8 cellular contexts compared by ENCODE assay signal in genomic region chr10:100338434-100339036, GRCh38. TPM values are rescaled to one million over a fixed set of nuclear protein-coding genes. Genes with fewer than 3 reads are reported as not detected.
DNase-seq lines count a peak whose midpoint lies in the region; ATAC-seq and TF ChIP-seq lines count a peak whose summit lies in the region.

No MANE protein-coding gene starts in this region.

- intact Hi-C loops in vagina (cut with DNase I), result no loop called here

- H3K9me3 Mint-ChIP-seq in glutamatergic neuron (ENCODE audit: unreplicated experiment) (peaks cover 7% of the 10 kb centered on the region), progenitor cell of endocrine pancreas (ENCODE audit: low read depth) (no peaks in the 10 kb centered on the region)

- peaks cover 20% of the 10 kb centered on the region for H3K4me1 Mint-ChIP-seq in glutamatergic neuron (ENCODE audit: low read depth, unreplicated experiment)
- H3K4me1 Mint-ChIP-seq in progenitor cell of endocrine pancreas (ENCODE audit: low read depth), result peaks cover 21% of the 10 kb centered on the region

- TF ChIP-seq CTCF in glutamatergic neuron (IDR thresholded peaks at IDR 0.05; ENCODE audit: partially characterized antibody, unreplicated experiment) (peak; percentile 84), progenitor cell of endocrine pancreas (IDR thresholded peaks at IDR 0.05; ENCODE audit: unreplicated experiment) (peak; percentile 90), vagina (IDR thresholded peaks at IDR 0.05) (peak; percentile 70 to 89 (median 84))

- H3K36me3 Mint-ChIP-seq in glutamatergic neuron (ENCODE audit: unreplicated experiment), result no peaks in the 10 kb centered on the region
- H3K36me3 Mint-ChIP-seq in progenitor cell of endocrine pancreas (ENCODE audit: insufficient read depth), result no peaks in the 10 kb centered on the region

- DNase-seq in NCI-H1417 (lab: John Stamatoyannopoulos, UW) (peak; percentile 32 to 65 (median 38)), NCI-H1417 treated with DMSO at 0.1 percent for 48 hours (lab: John Stamatoyannopoulos, UW) (no peak), KG1 (lab: John Stamatoyannopoulos, UW) (peak; percentile 59), glutamatergic neuron (peak; percentile 86), progenitor cell of endocrine pancreas (ENCODE audit: low spot score, unreplicated experiment) (peak; percentile 66), vagina (ENCODE audit: extremely low spot score in 2 of 2) (no peak)
- DNase-seq in activated gamma-delta T cell treated with anti-CD3 and anti-CD28 coated beads, Interleukin-2, amount 50 U/mL, for 16 hours (ENCODE audit: low read depth), result peak; percentile 70

- no peaks in the 10 kb centered on the region for H3K36me3 ChIP-seq in vagina

- H3K27me3 Mint-ChIP-seq in glutamatergic neuron (ENCODE audit: unreplicated experiment) (peaks cover 8% of the 10 kb centered on the region), progenitor cell of endocrine pancreas (peaks cover 9% of the 10 kb centered on the region)

- H3K4me1 ChIP-seq in vagina, result no peaks in the 10 kb centered on the region

- no peaks in the 10 kb centered on the region for H3K9me3 ChIP-seq in vagina

- H3K4me3 ChIP-seq in vagina, result no peak overlapping the region

- no peaks in the 10 kb centered on the region for H3K27me3 ChIP-seq in vagina

- TF ChIP-seq POLR2A in vagina (IDR thresholded peaks at IDR 0.05), result no peak

- no peak overlapping the region for H3K4me3 Mint-ChIP-seq in glutamatergic neuron (ENCODE audit: unreplicated experiment)
- H3K4me3 Mint-ChIP-seq in progenitor cell of endocrine pancreas (ENCODE audit: low read depth), result no peak overlapping the region

- H3K27ac Mint-ChIP-seq in glutamatergic neuron (ENCODE audit: unreplicated experiment) (no peak overlapping the region), progenitor cell of endocrine pancreas (peak overlapping the region; percentile 71)

- ATAC-seq in SK-N-SH treated with all-trans-retinoic acid at 6 μM for 48 hours, result peak; percentile 83

- no peak overlapping the region for H3K27ac ChIP-seq in vagina

TF ChIP-seq in SK-N-SH treated with all-trans-retinoic acid at 6 μM for 48 hours, 23 proteins besides CTCF, POLR2A, EP300 and RAD21:
- TF ChIP-seq TOX (CRISPR knock-in tag; IDR thresholded peaks at IDR 0.05; ENCODE audit: borderline replicate concordance) (no peak), ZNF8 (CRISPR knock-in tag; IDR thresholded peaks at IDR 0.05) (no peak), OSR1 (CRISPR knock-in tag; IDR thresholded peaks at IDR 0.05) (no peak), GLIS3 (CRISPR knock-in tag; IDR thresholded peaks at IDR 0.05) (no peak), RARB (CRISPR knock-in tag; IDR thresholded peaks at IDR 0.05) (no peak), SNAI2 (CRISPR knock-in tag; IDR thresholded peaks at IDR 0.05) (no peak)

RNA-seq across cellular contexts. Expression of gene SCD, which starts 8.5 kb away (rescaled TPM):
- total RNA-seq in glutamatergic neuron (ENCODE audit: unreplicated experiment), result 589 TPM
- total RNA-seq in progenitor cell of endocrine pancreas, result 281 and 309 TPM in 2 replicates
- 42.7 TPM for total RNA-seq in vagina

RNA-seq across cellular contexts. Expression of gene PKD2L1, which starts 8.5 kb away (rescaled TPM):
- total RNA-seq in glutamatergic neuron (ENCODE audit: unreplicated experiment), result 0.44 TPM
- total RNA-seq in progenitor cell of endocrine pancreas, result 0.38 TPM in 1 of 2 replicates, not detected in the other
- total RNA-seq in vagina, result not detected

RNA-seq across cellular contexts. Expression of gene BLOC1S2, which starts 52.1 kb away (rescaled TPM):
- total RNA-seq in glutamatergic neuron (ENCODE audit: unreplicated experiment) (82.9 TPM), progenitor cell of endocrine pancreas (28.7 and 31.6 TPM in 2 replicates), vagina (10.1 TPM)

Comparison
In these comparisons a context has a peak if more than half of its experiments do, and no peak if none do; other contexts are left out.
1. DNase-seq: peak in NCI-H1417 (3 of 3), KG1 (single experiment), activated gamma-delta T cell treated with anti-CD3 and anti-CD28 coated beads, Interleukin-2, amount 50 U/mL, for 16 hours (single experiment), glutamatergic neuron (single experiment) and progenitor cell of endocrine pancreas (single experiment); none in NCI-H1417 treated with DMSO at 0.1 percent for 48 hours (single experiment) and vagina (0 of 2).
2. Peak in every context shown above with its lines, with median percentiles within 50 percentile points of each other: CTCF ChIP-seq.